In genomic region chr13:24328145-24328544, GRCh38 we compare ENCODE assay signal across 14 cellular contexts. TPM values are rescaled to one million over a fixed set of nuclear protein-coding genes. Genes with fewer than 3 reads are reported as not detected.
DNase-seq lines count a peak whose midpoint lies in the region; ATAC-seq and TF ChIP-seq lines count a peak whose summit lies in the region.
"Had no signal": no experiment of that assay in that cellular context is flagged by ENCODE, and none has a peak within 500 bp of the region (broad histone marks: within the 10 kb centered on the region; RNA-seq: fewer than 3 reads in every experiment).

No MANE protein-coding gene starts in this region.

- DNase-seq in activated naive CD4-positive, alpha-beta T cell treated with anti-CD3 and anti-CD28 coated beads, Interleukin-2, amount 50 U/mL, for 72 hours (ENCODE audit: low spot score in 2 of 2): no peak
- no peak for DNase-seq in colonic mucosa
- DNase-seq in left kidney (ENCODE audit: low read depth, low spot score): peak; percentile 81
- no peak for DNase-seq in stimulated activated naive CD8-positive, alpha-beta T cell treated with anti-CD3 and anti-CD28 coated beads, Interleukin-15, amount 100 ng/mL, for 72 hours
- no peak for DNase-seq in WERI-Rb-1
- DNase-seq in MV-4-11 (lab: John Stamatoyannopoulos, UW): no peak
- DNase-seq in NCI-H526 treated with DMSO at 0.1 percent for 48 hours (lab: John Stamatoyannopoulos, UW): no peak
- DNase-seq: NCI-H1105 treated with DMSO at 0.1 percent for 48 hours, NCI-H510A treated with DMSO at 0.1 percent for 48 hours, nephron progenitor cell, T1000 had no signal

- H3K36me3 ChIP-seq in colonic mucosa (no peaks in the 10 kb centered on the region), WERI-Rb-1 (no peaks in the 10 kb centered on the region)

- H3K27ac ChIP-seq in colonic mucosa (no peak overlapping the region), WERI-Rb-1 (no peak overlapping the region)
- H3K27ac ChIP-seq: RWPE1 had no signal

- no peak overlapping the region for H3K9ac ChIP-seq in colonic mucosa (ENCODE audit: low read depth in 2 of 2, low read length in 2 of 2)

- no peak for TF ChIP-seq CTCF in colonic mucosa (IDR thresholded peaks at IDR 0.05)
- TF ChIP-seq CTCF in WERI-Rb-1 (IDR thresholded peaks at IDR 0.05; ENCODE audit: low read depth, low read length): no peak

- H3K4me1 Mint-ChIP-seq in activated naive CD4-positive, alpha-beta T cell treated with anti-CD3 and anti-CD28 coated beads, Interleukin-2, amount 50 U/mL, for 24 hours: no peaks in the 10 kb centered on the region
- H3K4me1 Mint-ChIP-seq in stimulated activated naive CD8-positive, alpha-beta T cell treated with anti-CD3 and anti-CD28 coated beads, Interleukin-15, amount 100 ng/mL, for 72 hours: no peaks in the 10 kb centered on the region
- H3K4me1 Mint-ChIP-seq: nephron progenitor cell had no signal

- no peaks in the 10 kb centered on the region for H3K9me3 Mint-ChIP-seq in activated naive CD4-positive, alpha-beta T cell treated with anti-CD3 and anti-CD28 coated beads, Interleukin-2, amount 50 U/mL, for 24 hours
- H3K9me3 Mint-ChIP-seq in activated naive CD4-positive, alpha-beta T cell treated with anti-CD3 and anti-CD28 coated beads, Interleukin-2, amount 50 U/mL, for 72 hours: no peaks in the 10 kb centered on the region
- no peaks in the 10 kb centered on the region for H3K9me3 Mint-ChIP-seq in stimulated activated naive CD8-positive, alpha-beta T cell treated with anti-CD3 and anti-CD28 coated beads, Interleukin-15, amount 100 ng/mL, for 72 hours

- H3K9me3 ChIP-seq in colonic mucosa: no peaks in the 10 kb centered on the region
- no peaks in the 10 kb centered on the region for H3K9me3 ChIP-seq in WERI-Rb-1 (ENCODE audit: severe bottlenecking)

- no peaks in the 10 kb centered on the region for H3K4me1 ChIP-seq in colonic mucosa

- H3K27me3 Mint-ChIP-seq in activated naive CD4-positive, alpha-beta T cell treated with anti-CD3 and anti-CD28 coated beads, Interleukin-2, amount 50 U/mL, for 24 hours: peaks cover 19% of the 10 kb centered on the region
- H3K27me3 Mint-ChIP-seq in stimulated activated naive CD8-positive, alpha-beta T cell treated with anti-CD3 and anti-CD28 coated beads, Interleukin-15, amount 100 ng/mL, for 72 hours: peaks cover 41% of the 10 kb centered on the region

- no peak for ATAC-seq in activated naive CD4-positive, alpha-beta T cell treated with anti-CD3 and anti-CD28 coated beads, Interleukin-2, amount 50 U/mL, for 72 hours
- peak; percentile 45 for ATAC-seq in stimulated activated naive CD8-positive, alpha-beta T cell treated with anti-CD3 and anti-CD28 coated beads, Interleukin-15, amount 100 ng/mL, for 72 hours

- intact Hi-C loops in colonic mucosa (cut with DNase I): no loop called here

- no peak overlapping the region for H3K27ac Mint-ChIP-seq in activated naive CD4-positive, alpha-beta T cell treated with anti-CD3 and anti-CD28 coated beads, Interleukin-2, amount 50 U/mL, for 24 hours
- no peak overlapping the region for H3K27ac Mint-ChIP-seq in activated naive CD4-positive, alpha-beta T cell treated with anti-CD3 and anti-CD28 coated beads, Interleukin-2, amount 50 U/mL, for 72 hours
- no peak overlapping the region for H3K27ac Mint-ChIP-seq in stimulated activated naive CD8-positive, alpha-beta T cell treated with anti-CD3 and anti-CD28 coated beads, Interleukin-15, amount 100 ng/mL, for 72 hours

- H3K36me3 Mint-ChIP-seq in activated naive CD4-positive, alpha-beta T cell treated with anti-CD3 and anti-CD28 coated beads, Interleukin-2, amount 50 U/mL, for 24 hours: no peaks in the 10 kb centered on the region
- H3K36me3 Mint-ChIP-seq in activated naive CD4-positive, alpha-beta T cell treated with anti-CD3 and anti-CD28 coated beads, Interleukin-2, amount 50 U/mL, for 72 hours: no peaks in the 10 kb centered on the region

- peak overlapping the region; percentile 3 for H3K4me3 ChIP-seq in colonic mucosa
- H3K4me3 ChIP-seq in WERI-Rb-1 (ENCODE audit: low read depth, low read length): no peak overlapping the region

- H3K4me3 Mint-ChIP-seq in activated naive CD4-positive, alpha-beta T cell treated with anti-CD3 and anti-CD28 coated beads, Interleukin-2, amount 50 U/mL, for 24 hours: peak overlapping the region; percentile 15
- peak overlapping the region in 1 of 2 donors; percentile 42 for H3K4me3 Mint-ChIP-seq in stimulated activated naive CD8-positive, alpha-beta T cell treated with anti-CD3 and anti-CD28 coated beads, Interleukin-15, amount 100 ng/mL, for 72 hours
- H3K4me3 Mint-ChIP-seq: nephron progenitor cell had no signal

- H3K27me3 ChIP-seq in colonic mucosa (no peaks in the 10 kb centered on the region), WERI-Rb-1 (ENCODE audit: insufficient read depth, low read depth, severe bottlenecking) (no peaks in the 10 kb centered on the region)

RNA-seq across cellular contexts. Expression of gene C1QTNF9, which starts 18.8 kb away (rescaled TPM):
- total RNA-seq in activated naive CD4-positive, alpha-beta T cell treated with anti-CD3 and anti-CD28 coated beads, Interleukin-2, amount 50 U/mL, for 72 hours: not detected
- under 1 TPM in 1 of 2 donors, not detected in 1; 0.19 TPM for total RNA-seq in colonic mucosa
- total RNA-seq: activated CD8-positive, alpha-beta memory T cell treated with anti-CD3 and anti-CD28 coated beads for 36 hours had no signal
